Comparison of ENCODE assay signal across 8 cellular contexts in the genomic region with DNA sequence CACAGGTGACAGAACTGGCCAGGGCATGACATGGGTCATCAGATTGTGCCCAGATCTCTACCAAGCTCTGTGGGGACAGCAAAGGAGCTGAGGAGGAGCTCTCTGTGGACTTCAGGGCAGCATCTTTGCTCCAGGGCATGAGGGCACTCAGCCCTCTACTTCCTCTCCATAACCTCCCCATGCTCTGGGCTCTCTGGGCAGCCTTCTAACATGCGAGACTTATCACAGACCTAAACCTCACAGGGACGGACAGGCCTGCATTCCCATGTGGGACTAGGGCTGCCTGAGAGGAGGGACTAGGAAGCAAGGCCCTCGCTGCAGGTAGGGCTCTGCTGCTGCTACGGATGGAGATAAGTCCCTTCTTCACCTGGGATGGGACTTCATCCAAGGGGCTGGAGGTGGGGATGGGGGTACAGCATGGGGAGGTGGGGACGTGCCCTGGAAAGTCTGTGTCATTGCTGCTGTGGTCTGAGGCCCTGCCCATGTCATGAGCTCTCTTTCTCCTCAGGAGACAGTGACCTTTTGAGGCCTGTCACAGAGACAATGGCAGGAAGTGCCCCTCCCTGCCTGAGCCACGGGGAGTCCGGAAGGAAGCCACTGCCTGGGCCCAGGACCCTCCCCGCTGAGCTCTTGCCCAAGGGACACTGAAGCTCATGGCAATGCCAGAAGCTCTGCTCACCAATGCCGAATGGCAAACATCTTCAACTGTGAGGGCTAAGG. TPM values are rescaled to one million over a fixed set of nuclear protein-coding genes. Genes with fewer than 3 reads are reported as not detected.
A peak's percentile ranks its signal among the peaks of the same experiment; 100 is the strongest.
DNase-seq lines count a peak whose midpoint lies in the region; ATAC-seq and TF ChIP-seq lines count a peak whose summit lies in the region.

No MANE protein-coding gene starts in this region.

- peak overlapping the region; percentile 43 for H3K4me3 Mint-ChIP-seq in T-helper 1 cell treated with Interleukin-12 subunit alpha and Interleukin-12 subunit beta and Interleukin-4 antibody, amounts not matched to agents 30 μg/mL and 1 μg/mL, for 36 hours
- H3K4me3 Mint-ChIP-seq in activated naive CD8-positive, alpha-beta T cell treated with anti-CD3 and anti-CD28 coated beads, Interleukin-2, amount 50 U/mL, for 24 hours: peak overlapping the region; percentile 70

- no peak overlapping the region for H2AFZ ChIP-seq in mammary epithelial cell (ENCODE audit: low read depth, low read length)

- no peaks in the 10 kb centered on the region for H3K27me3 ChIP-seq in skeletal muscle tissue (ENCODE audit: control insufficient read depth in 3 of 3, insufficient read depth in 3 of 3, low read length in 3 of 3)
- no peaks in the 10 kb centered on the region for H3K27me3 ChIP-seq in foreskin keratinocyte
- no peaks in the 10 kb centered on the region for H3K27me3 ChIP-seq in mammary epithelial cell (ENCODE audit: insufficient read depth, low read length)

- peaks cover 38 to 49% (median 49%) of the 10 kb centered on the region in 3 donors for H3K4me1 ChIP-seq in skeletal muscle tissue (ENCODE audit: control insufficient read depth in 3 of 3, insufficient read depth in 3 of 3, low read length in 3 of 3)
- no peaks in the 10 kb centered on the region for H3K4me1 ChIP-seq in foreskin keratinocyte
- H3K4me1 ChIP-seq in mammary epithelial cell (ENCODE audit: insufficient read depth, low read length): peaks cover 3% of the 10 kb centered on the region

- H3K27ac Mint-ChIP-seq in T-helper 1 cell treated with Interleukin-12 subunit alpha and Interleukin-12 subunit beta and Interleukin-4 antibody, amounts not matched to agents 30 μg/mL and 1 μg/mL, for 36 hours: peak overlapping the region; percentile 92
- H3K27ac Mint-ChIP-seq in activated naive CD8-positive, alpha-beta T cell treated with anti-CD3 and anti-CD28 coated beads, Interleukin-2, amount 50 U/mL, for 24 hours: peak overlapping the region; percentile 94

- intact Hi-C loops in mammary epithelial cell (cut with micrococcal nuclease): no loop called here

- no peaks in the 10 kb centered on the region for H3K27me3 Mint-ChIP-seq in T-helper 1 cell treated with Interleukin-12 subunit alpha and Interleukin-12 subunit beta and Interleukin-4 antibody, amounts not matched to agents 30 μg/mL and 1 μg/mL, for 36 hours (ENCODE audit: low read depth)
- H3K27me3 Mint-ChIP-seq in activated naive CD8-positive, alpha-beta T cell treated with anti-CD3 and anti-CD28 coated beads, Interleukin-2, amount 50 U/mL, for 24 hours: no peaks in the 10 kb centered on the region

- H3K9me3 ChIP-seq in skeletal muscle tissue (ENCODE audit: control insufficient read depth in 3 of 3, low read length in 3 of 3): no peaks in the 10 kb centered on the region
- H3K9me3 ChIP-seq in mammary epithelial cell (replicated peaks; ENCODE audit: insufficient read depth, low read length): no peaks in the 10 kb centered on the region

- peak overlapping the region in 1 of 3 donors; percentile 57 for H3K9ac ChIP-seq in skeletal muscle tissue (ENCODE audit: low read depth in 1 of 3, low read length in 3 of 3)
- no peak overlapping the region for H3K9ac ChIP-seq in mammary epithelial cell (ENCODE audit: insufficient read depth, low read length)

- no peaks in the 10 kb centered on the region for H3K9me3 Mint-ChIP-seq in T-helper 1 cell treated with Interleukin-12 subunit alpha and Interleukin-12 subunit beta and Interleukin-4 antibody, amounts not matched to agents 30 μg/mL and 1 μg/mL, for 36 hours
- no peaks in the 10 kb centered on the region for H3K9me3 Mint-ChIP-seq in activated naive CD8-positive, alpha-beta T cell treated with anti-CD3 and anti-CD28 coated beads, Interleukin-2, amount 50 U/mL, for 24 hours

- CTCF ChIA-PET in mammary epithelial cell (lab: Charles Lee; ENCODE audit: low non-redundant PET): no interaction called here

- dilution Hi-C loops in mammary epithelial cell (cut with HindIII; ENCODE audit: low sequenced_read_pairs): no loop called here

- H3K79me2 ChIP-seq in mammary epithelial cell (ENCODE audit: insufficient read depth, low read length): peaks cover 12% of the 10 kb centered on the region

- ATAC-seq in GM19351 (IDR thresholded peaks at IDR 0.05; ENCODE audit: unreplicated experiment) (peak; percentile 60), foreskin keratinocyte (no peak), HG03378 (IDR thresholded peaks at IDR 0.05; ENCODE audit: unreplicated experiment) (no peak), HG03342 (IDR thresholded peaks at IDR 0.05; ENCODE audit: unreplicated experiment) (no peak)
- ATAC-seq in activated naive CD8-positive, alpha-beta T cell treated with anti-CD3 and anti-CD28 coated beads, Interleukin-2, amount 50 U/mL, for 24 hours: peak; percentile 95

- no peak for TF ChIP-seq CTCF in foreskin keratinocyte (conservative IDR thresholded peaks at IDR 0.05)
- no peak for TF ChIP-seq CTCF in mammary epithelial cell (conservative IDR thresholded peaks at IDR 0.05 in 1 of 2, IDR thresholded peaks at IDR 0.05 in 1 of 2; ENCODE audit: extremely low read depth in 1 of 2, insufficient read depth in 1 of 2, low read depth in 1 of 2, low read length in 2 of 2)

- peaks cover 22% of the 10 kb centered on the region for H3K36me3 Mint-ChIP-seq in T-helper 1 cell treated with Interleukin-12 subunit alpha and Interleukin-12 subunit beta and Interleukin-4 antibody, amounts not matched to agents 30 μg/mL and 1 μg/mL, for 36 hours (ENCODE audit: low read depth)
- H3K36me3 Mint-ChIP-seq in activated naive CD8-positive, alpha-beta T cell treated with anti-CD3 and anti-CD28 coated beads, Interleukin-2, amount 50 U/mL, for 24 hours (ENCODE audit: low read depth): peaks cover 11% of the 10 kb centered on the region

- H3K36me3 ChIP-seq in skeletal muscle tissue (ENCODE audit: control insufficient read depth in 3 of 3, insufficient read depth in 3 of 3, low read length in 3 of 3): no peaks in the 10 kb centered on the region
- H3K36me3 ChIP-seq in mammary epithelial cell (ENCODE audit: insufficient read depth, low read length): no peaks in the 10 kb centered on the region

- in situ Hi-C loops in mammary epithelial cell (cut with MboI; ENCODE audit: low sequenced_read_pairs in 2 of 2): no loop called here

- peaks cover 52% of the 10 kb centered on the region for H3K4me1 Mint-ChIP-seq in T-helper 1 cell treated with Interleukin-12 subunit alpha and Interleukin-12 subunit beta and Interleukin-4 antibody, amounts not matched to agents 30 μg/mL and 1 μg/mL, for 36 hours (ENCODE audit: low read depth)
- peaks cover 71% of the 10 kb centered on the region for H3K4me1 Mint-ChIP-seq in activated naive CD8-positive, alpha-beta T cell treated with anti-CD3 and anti-CD28 coated beads, Interleukin-2, amount 50 U/mL, for 24 hours

- H3K4me3 ChIP-seq in skeletal muscle tissue (ENCODE audit: low read length in 3 of 3) (no peak overlapping the region), mammary epithelial cell (replicated peaks in 1 of 3; ENCODE audit: insufficient read depth in 1 of 3, low read depth in 2 of 3, low read length in 3 of 3) (no peak overlapping the region)

- H4K20me1 ChIP-seq in mammary epithelial cell (ENCODE audit: insufficient read depth, low read length): no peaks in the 10 kb centered on the region

- 71% methylated on average over 6 of the region's 9 CpGs for WGBS in mammary epithelial cell (ENCODE audit: low coverage, missing lambda C conversion rate)

- peak; percentile 75 for DNase-seq in activated naive CD8-positive, alpha-beta T cell treated with anti-CD3 and anti-CD28 coated beads, Interleukin-2, amount 50 U/mL, for 24 hours
- DNase-seq in foreskin keratinocyte (no peak), mammary epithelial cell (no peak)

- BruUV-seq in mammary epithelial cell (replicated peaks; lab: Mats Ljungman, UMichigan): no TSS peak

- H3K4me2 ChIP-seq in mammary epithelial cell (ENCODE audit: insufficient read depth, low read depth, low read length): no peak overlapping the region

- peak overlapping the region; percentile 59 for H3K27ac ChIP-seq in skeletal muscle tissue (ENCODE audit: low read depth, low read length)
- H3K27ac ChIP-seq in foreskin keratinocyte: no peak overlapping the region
- H3K27ac ChIP-seq in mammary epithelial cell (ENCODE audit: insufficient read depth, low read depth, low read length): no peak overlapping the region

RNA-seq across cellular contexts. Expression of gene PITPNM2, which starts 44.1 kb away (rescaled TPM):
- total RNA-seq in skeletal muscle tissue: 3.1 TPM
- 3.1 and 3.8 TPM in 2 replicates for total RNA-seq in foreskin keratinocyte
- polyA plus RNA-seq in foreskin keratinocyte: 1.8 and 2.2 TPM in 2 replicates
- total RNA-seq in mammary epithelial cell: 10 to 100 TPM in 1 of 2 donors, 1 to 10 TPM in 1; 7.5 to 14.9 TPM
- 4.4 TPM for polyA plus RNA-seq in mammary epithelial cell
- 6.4 TPM for polyA minus RNA-seq in mammary epithelial cell

Comparison
In these comparisons a context has a peak if more than half of its experiments do, and no peak if none do; other contexts are left out.
1. ATAC-seq: peak in GM19351 (single experiment) and activated naive CD8-positive, alpha-beta T cell treated with anti-CD3 and anti-CD28 coated beads, Interleukin-2, amount 50 U/mL, for 24 hours (single experiment); none in foreskin keratinocyte (single experiment), HG03378 (single experiment) and HG03342 (single experiment).